30 cellular contexts compared by ENCODE assay signal in the genomic region with DNA sequence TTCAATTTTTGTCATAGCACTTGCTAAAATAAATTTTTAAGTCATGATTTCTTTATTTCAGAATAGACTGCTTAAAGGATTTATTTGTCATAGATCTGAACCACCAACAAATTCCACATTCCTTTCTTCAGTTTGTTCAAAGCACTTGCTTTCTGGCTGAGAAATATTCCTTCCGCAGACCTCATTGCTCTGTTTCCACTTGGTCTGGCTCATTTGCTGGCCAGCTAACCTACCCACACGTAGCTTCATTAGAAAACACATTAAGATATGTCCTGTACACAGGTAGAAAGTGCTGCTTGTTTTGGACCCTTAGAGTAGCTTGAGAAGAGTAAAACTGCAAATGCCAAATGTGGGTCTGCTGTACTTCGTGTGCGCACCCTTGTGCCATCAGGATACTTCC.
"Had no signal": no experiment of that assay in that cellular context is flagged by ENCODE, and none has a peak within 500 bp of the region (broad histone marks: within the 10 kb centered on the region; RNA-seq: fewer than 3 reads in every experiment).

No MANE protein-coding gene starts in this region.

- H3K9me3 ChIP-seq: adrenal gland, body of pancreas, breast epithelium had no signal

- H3K27ac ChIP-seq: adrenal gland, body of pancreas, brain microvascular endothelial cell, breast epithelium, VCaP had no signal

- H3K36me3 ChIP-seq: adrenal gland, breast epithelium had no signal

- H3K4me3 ChIP-seq: adrenal gland, body of pancreas, breast epithelium had no signal

- DNase-seq: activated B cell treated with CpG ODN at 0.5 μM for 24 hours; activated CD4-positive, alpha-beta memory T cell treated with anti-CD3 and anti-CD28 coated beads for 36 hours; activated CD4-positive, alpha-beta T cell treated with anti-CD3 and anti-CD28 coated beads for 4 hours; activated CD4-positive, alpha-beta T cell treated with anti-CD3 and anti-CD28 coated beads, Interleukin-2, amount 10 ng/mL, durations not matched to agents 24 days and 14 days; activated CD4-positive, alpha-beta T cell treated with anti-CD3 and anti-CD28 coated beads, Interleukin-2, amount 50 U/mL, for 1 hour; activated CD4-positive, alpha-beta T cell treated with anti-CD3 and anti-CD28 coated beads, Interleukin-2, amount 50 U/mL, for 4 hours; activated CD4-positive, CD25-positive, alpha-beta regulatory T cell treated with anti-CD3 and anti-CD28 coated beads, Interleukin-2, amount 50 U/mL, for 72 hours; activated CD8-positive, alpha-beta memory T cell treated with anti-CD3 and anti-CD28 coated beads, Interleukin-2, amount 50 U/mL, for 4 hours; activated CD8-positive, alpha-beta T cell treated with anti-CD3 and anti-CD28 coated beads for 36 hours; activated effector memory CD4-positive, alpha-beta T cell treated with anti-CD3 and anti-CD28 coated beads, Interleukin-2, amount 50 U/mL, for 16 hours; activated gamma-delta T cell treated with Interleukin-2 at 50 U/mL for 16 hours; activated naive CD4-positive, alpha-beta T cell; activated naive CD4-positive, alpha-beta T cell treated with anti-CD3 and anti-CD28 coated beads for 36 hours; activated naive CD4-positive, alpha-beta T cell treated with anti-CD3 and anti-CD28 coated beads, Interleukin-2, amount 50 U/mL, for 16 hours; activated naive CD8-positive, alpha-beta T cell treated with anti-CD3 and anti-CD28 coated beads for 36 hours; activated T-cell treated with anti-CD3 and anti-CD28 coated beads for 4 hours; activated T-cell treated with anti-CD3 and anti-CD28 coated beads, Interleukin-2, amount 50 U/mL, for 1 hour; activated T-cell treated with anti-CD3 and anti-CD28 coated beads, Interleukin-2, amount 50 U/mL, for 4 hours; activated T-cell treated with anti-CD3 and anti-CD28 coated beads, Interleukin-2, amount 50 U/mL, for 72 hours; adrenal gland; amniotic stem cell; aorta; body of pancreas; brain microvascular endothelial cell; central memory CD4-positive, alpha-beta T cell; T-helper 1 cell; T-helper 2 cell; T-helper 9 cell had no signal

- H3K27me3 ChIP-seq: adrenal gland, body of pancreas, brain microvascular endothelial cell, breast epithelium had no signal
